ENCODE assay signal across 30 cellular contexts in genomic region chr17:20077978-20078674, GRCh38.
"Had no signal": no experiment of that assay in that cellular context is flagged by ENCODE, and none has a peak within 500 bp of the region (broad histone marks: within the 10 kb centered on the region; RNA-seq: fewer than 3 reads in every experiment).

No MANE protein-coding gene starts in this region.

- H3K9me3 Mint-ChIP-seq: activated B cell treated with CpG ODN at 0.5 μM for 24 hours; activated naive CD4-positive, alpha-beta T cell treated with anti-CD3 and anti-CD28 coated beads, Interleukin-2, amount 10 ng/mL, durations not matched to agents 7 days and 5 days; activated T-helper 1 cell treated with anti-CD3 and anti-CD28 coated beads, Interleukin-12 subunit alpha, Interleukin-12 subunit beta, Interleukin-2, Interleukin-4 antibody, amounts not matched to agents 30 ng/mL and 10 ng/mL and 1 ng/mL, durations not matched to agents 14 hours and 24 hours and 36 hours; nephron; stimulated activated naive B cell treated with anti-CD40 and anti-IgM and Interleukin-4, amounts not matched to agents 10 μg/mL and 1 μg/mL and 100 μg/mL, for 72 hours; T-helper 2 cell treated with Interferon-gamma antibody and Interleukin-4, amounts not matched to agents 5 μg/mL and 100 μg/mL, for 36 hours had no signal

- H3K4me2 ChIP-seq: smooth muscle cell had no signal

- H3K36me3 Mint-ChIP-seq: activated naive CD4-positive, alpha-beta T cell treated with anti-CD3 and anti-CD28 coated beads, Interleukin-2, amount 10 ng/mL, durations not matched to agents 7 days and 5 days; stimulated activated naive B cell treated with anti-CD40 and anti-IgM and Interleukin-4, amounts not matched to agents 10 μg/mL and 1 μg/mL and 100 μg/mL, for 72 hours had no signal

- ATAC-seq: left cardiac atrium; stimulated activated naive B cell treated with anti-CD40 and anti-IgM and Interleukin-4, amounts not matched to agents 10 μg/mL and 1 μg/mL and 100 μg/mL, for 72 hours had no signal

- H3K9me3 ChIP-seq: neutrophil, ovary, prostate gland, sigmoid colon, testis, transverse colon had no signal

- H3K36me3 ChIP-seq: neutrophil, ovary, prostate gland, sigmoid colon, transverse colon had no signal

- H3K4me3 ChIP-seq: ovary, prostate gland, sigmoid colon, smooth muscle cell, testis, transverse colon had no signal

- DNase-seq: activated B cell treated with CpG ODN at 0.5 μM for 24 hours; activated CD4-positive, alpha-beta T cell treated with anti-CD3 and anti-CD28 coated beads, Interleukin-2, amount 50 U/mL, for 4 hours; activated gamma-delta T cell; activated naive CD4-positive, alpha-beta T cell treated with anti-CD3 and anti-CD28 coated beads, Interleukin-2, amount 10 ng/mL, durations not matched to agents 7 days and 5 days; activated T-cell treated with anti-CD3 and anti-CD28 coated beads for 4 hours; anterior cingulate cortex; dermis blood vessel endothelial cell; effector CD4-positive, alpha-beta T cell; glutamatergic neuron; left cardiac atrium; mammary epithelial cell; ovary; retina; sigmoid colon; stimulated activated CD4-positive, alpha-beta T cell treated with anti-CD3 and anti-CD28 coated beads, Interleukin-1b, Interleukin-23, amount 100 ng/mL, for 48 hours; stimulated activated CD4-positive, alpha-beta T cell treated with anti-CD3 and anti-CD28 coated beads, Interleukin-4, amount 100 ng/mL, for 4 hours; stimulated activated CD8-positive, alpha-beta memory T cell treated with anti-CD3 and anti-CD28 coated beads, Interleukin-4, amount 100 ng/mL, for 48 hours; stimulated activated naive B cell treated with anti-CD40 and anti-IgM and Interleukin-4, amounts not matched to agents 10 μg/mL and 1 μg/mL and 100 μg/mL, for 72 hours; T-helper 1 cell; testis; transverse colon had no signal

- FAIRE-seq: colon, keratinocyte had no signal

- H3K27ac ChIP-seq: epithelial cell of prostate, neutrophil, ovary, prostate gland, sigmoid colon, transverse colon had no signal

- H3K27me3 ChIP-seq: neutrophil, ovary, sigmoid colon, testis, transverse colon had no signal

- H3K27ac Mint-ChIP-seq: activated B cell treated with CpG ODN at 0.5 μM for 24 hours; activated naive CD4-positive, alpha-beta T cell treated with anti-CD3 and anti-CD28 coated beads, Interleukin-2, amount 10 ng/mL, durations not matched to agents 7 days and 5 days; activated T-helper 1 cell treated with anti-CD3 and anti-CD28 coated beads, Interleukin-12 subunit alpha, Interleukin-12 subunit beta, Interleukin-2, Interleukin-4 antibody, amounts not matched to agents 30 ng/mL and 10 ng/mL and 1 ng/mL, durations not matched to agents 14 hours and 24 hours and 36 hours; nephron; stimulated activated naive B cell treated with anti-CD40 and anti-IgM and Interleukin-4, amounts not matched to agents 10 μg/mL and 1 μg/mL and 100 μg/mL, for 72 hours; T-helper 2 cell treated with Interferon-gamma antibody and Interleukin-4, amounts not matched to agents 5 μg/mL and 100 μg/mL, for 36 hours had no signal

- H3K4me1 ChIP-seq: prostate gland, sigmoid colon, testis had no signal

- H3K4me3 Mint-ChIP-seq: activated B cell treated with CpG ODN at 0.5 μM for 24 hours; activated naive CD4-positive, alpha-beta T cell treated with anti-CD3 and anti-CD28 coated beads, Interleukin-2, amount 10 ng/mL, durations not matched to agents 7 days and 5 days; activated T-helper 1 cell treated with anti-CD3 and anti-CD28 coated beads, Interleukin-12 subunit alpha, Interleukin-12 subunit beta, Interleukin-2, Interleukin-4 antibody, amounts not matched to agents 30 ng/mL and 10 ng/mL and 1 ng/mL, durations not matched to agents 14 hours and 24 hours and 36 hours; nephron; stimulated activated naive B cell treated with anti-CD40 and anti-IgM and Interleukin-4, amounts not matched to agents 10 μg/mL and 1 μg/mL and 100 μg/mL, for 72 hours; T-helper 2 cell treated with Interferon-gamma antibody and Interleukin-4, amounts not matched to agents 5 μg/mL and 100 μg/mL, for 36 hours had no signal
